Comparison of ENCODE assay signal across 18 cellular contexts in genomic region chr10:63323930-63324854, GRCh38.
"Had no signal": no experiment of that assay in that cellular context is flagged by ENCODE, and none has a peak within 500 bp of the region (broad histone marks: within the 10 kb centered on the region; RNA-seq: fewer than 3 reads in every experiment).

No MANE protein-coding gene starts in this region.

- H3K27ac Mint-ChIP-seq: stimulated activated naive B cell treated with anti-CD40 and anti-IgM and Interleukin-4, amounts not matched to agents 10 μg/mL and 1 μg/mL and 100 μg/mL, for 72 hours had no signal

- FAIRE-seq: islet of Langerhans had no signal

- H3K27ac ChIP-seq: coronary artery, gastrocnemius medialis, heart right ventricle, neutrophil, sigmoid colon, skin epidermis, thoracic aorta had no signal

- H3K36me3 ChIP-seq: gastrocnemius medialis, heart right ventricle, neutrophil, sigmoid colon, thoracic aorta had no signal

- ATAC-seq: esophagus mucosa; gastrocnemius medialis; heart right ventricle; naive thymus-derived CD4-positive, alpha-beta T cell; stimulated activated naive B cell treated with anti-CD40 and anti-IgM and Interleukin-4, amounts not matched to agents 10 μg/mL and 1 μg/mL and 100 μg/mL, for 72 hours; stimulated activated naive CD8-positive, alpha-beta T cell treated with anti-CD3 and anti-CD28 coated beads, Interleukin-15, amount 100 ng/mL, for 72 hours had no signal

- H3K4me3 Mint-ChIP-seq: naive thymus-derived CD4-positive, alpha-beta T cell; stimulated activated naive B cell treated with anti-CD40 and anti-IgM and Interleukin-4, amounts not matched to agents 10 μg/mL and 1 μg/mL and 100 μg/mL, for 72 hours; stimulated activated naive CD8-positive, alpha-beta T cell treated with anti-CD3 and anti-CD28 coated beads, Interleukin-15, amount 100 ng/mL, for 72 hours had no signal

- H3K9me3 ChIP-seq: gastrocnemius medialis, heart right ventricle, neutrophil, sigmoid colon, thoracic aorta had no signal

- H3K27me3 Mint-ChIP-seq: naive thymus-derived CD4-positive, alpha-beta T cell; stimulated activated naive B cell treated with anti-CD40 and anti-IgM and Interleukin-4, amounts not matched to agents 10 μg/mL and 1 μg/mL and 100 μg/mL, for 72 hours; stimulated activated naive CD8-positive, alpha-beta T cell treated with anti-CD3 and anti-CD28 coated beads, Interleukin-15, amount 100 ng/mL, for 72 hours had no signal

- DNase-seq: effector CD4-positive, alpha-beta T cell; gastrocnemius medialis; heart right ventricle; hypothalamus; kidney glomerular epithelial cell; naive thymus-derived CD4-positive, alpha-beta T cell; sigmoid colon; stimulated activated CD4-positive, alpha-beta T cell treated with anti-CD3 and anti-CD28 coated beads, Interleukin-2, amount 100 ng/mL, for 24 hours; stimulated activated CD4-positive, alpha-beta T cell treated with anti-CD3 and anti-CD28 coated beads, Interleukin-4, amount 100 ng/mL, for 4 hours; stimulated activated naive B cell treated with anti-CD40 and anti-IgM and Interleukin-4, amounts not matched to agents 10 μg/mL and 1 μg/mL and 100 μg/mL, for 72 hours; stimulated activated naive CD8-positive, alpha-beta T cell treated with anti-CD3 and anti-CD28 coated beads, Interleukin-15, amount 100 ng/mL, for 72 hours; trophoblast cell had no signal

- H3K27me3 ChIP-seq: gastrocnemius medialis, heart right ventricle, neutrophil, sigmoid colon had no signal

- H3K4me1 Mint-ChIP-seq: stimulated activated naive CD8-positive, alpha-beta T cell treated with anti-CD3 and anti-CD28 coated beads, Interleukin-15, amount 100 ng/mL, for 72 hours had no signal

- H3K4me1 ChIP-seq: sigmoid colon had no signal

- H3K4me3 ChIP-seq: coronary artery, gastrocnemius medialis, heart right ventricle, sigmoid colon, skin epidermis, thoracic aorta had no signal

- H3K9me3 Mint-ChIP-seq: naive thymus-derived CD4-positive, alpha-beta T cell; stimulated activated naive B cell treated with anti-CD40 and anti-IgM and Interleukin-4, amounts not matched to agents 10 μg/mL and 1 μg/mL and 100 μg/mL, for 72 hours; stimulated activated naive CD8-positive, alpha-beta T cell treated with anti-CD3 and anti-CD28 coated beads, Interleukin-15, amount 100 ng/mL, for 72 hours had no signal
